8 cellular contexts compared by ENCODE assay signal in genomic region chr3:179347108-179347382, GRCh38. TPM values are rescaled to one million over a fixed set of nuclear protein-coding genes. Genes with fewer than 3 reads are reported as not detected.
DNase-seq lines count a peak whose midpoint lies in the region; ATAC-seq lines count a peak whose summit lies in the region.

No MANE protein-coding gene starts in this region.

- ATAC-seq in aorta (ENCODE audit: low FRiP score) = peak; percentile 4

- no peaks in the 10 kb centered on the region for H3K4me1 ChIP-seq in mesodermal cell (ENCODE audit: control insufficient read depth, insufficient read depth, low read length, poor library complexity, severe bottlenecking)
- no peaks in the 10 kb centered on the region for H3K4me1 ChIP-seq in aorta (ENCODE audit: control insufficient read depth in 1 of 2, insufficient read depth in 2 of 2, low read length in 2 of 2)

- H3K36me3 Mint-ChIP-seq in activated naive CD4-positive, alpha-beta T cell treated with anti-CD3 and anti-CD28 coated beads, Interleukin-2, amount 50 U/mL, for 24 hours = peaks cover 7% of the 10 kb centered on the region

- intact Hi-C loops in aorta (cut with DNase I) = loop anchor here in 1 of 2 donors (5.0 kb wide), 1 partner anchor 215 kb away; the partner anchor contains the start of gene ACTL6A

- peak overlapping the region; percentile 96 for H3K27ac Mint-ChIP-seq in activated naive CD4-positive, alpha-beta T cell treated with anti-CD3 and anti-CD28 coated beads, Interleukin-2, amount 50 U/mL, for 24 hours

- H3K9me3 Mint-ChIP-seq in activated naive CD4-positive, alpha-beta T cell treated with anti-CD3 and anti-CD28 coated beads, Interleukin-2, amount 50 U/mL, for 24 hours = no peaks in the 10 kb centered on the region

- 62 to 65% methylated on average over 4 to 5 of the region's 12 CpGs for WGBS in mesodermal cell (ENCODE audit: insufficient coverage in 2 of 2), 2 experiments
- 2 to 5% methylated on average over 11 to 12 of the region's 12 CpGs for WGBS in aorta, 2 donors

- H3K36me3 ChIP-seq in mesodermal cell (ENCODE audit: control insufficient read depth, insufficient read depth, low read length) (peaks cover 23% of the 10 kb centered on the region), aorta (ENCODE audit: control insufficient read depth in 1 of 2, insufficient read depth in 2 of 2, low read length in 1 of 2) (peaks cover 0 to 6% of the 10 kb centered on the region in 2 donors)

- H3K27ac ChIP-seq in caudate nucleus (ENCODE audit: low read depth, low read length) = peak overlapping the region; percentile 83
- H3K27ac ChIP-seq in mesodermal cell (ENCODE audit: low read depth, low read length, severe bottlenecking) = no peak overlapping the region
- peak overlapping the region; percentile 58 to 72 for H3K27ac ChIP-seq in aorta (ENCODE audit: low read depth in 1 of 2, low read length in 2 of 2)

- no peak for DNase-seq in activated naive CD4-positive, alpha-beta T cell treated with anti-CD3 and anti-CD28 coated beads, Interleukin-2, amount 50 U/mL, for 16 hours
- DNase-seq in caudate nucleus (lab: John Stamatoyannopoulos, UW) (peak in 4 of 61 donors; percentile 17 to 46 (median 36)), aorta (no peak), DMS 273 (lab: John Stamatoyannopoulos, UW; ENCODE audit: unreplicated experiment) (no peak)
- DNase-seq in activated CD4-positive, alpha-beta T cell treated with anti-CD3 and anti-CD28 coated beads, Interleukin-2, amount 50 U/mL, for 4 hours = no peak
- DNase-seq in stimulated activated CD4-positive, alpha-beta T cell treated with anti-CD3 and anti-CD28 coated beads, Interleukin-12 subunit alpha, Interleukin-12 subunit beta, amount 100 ng/mL, for 4 hours = no peak

- H3K27me3 ChIP-seq in aorta (ENCODE audit: control insufficient read depth in 1 of 2, insufficient read depth in 2 of 2, low read length in 1 of 2) = no peaks in the 10 kb centered on the region

- H3K9me3 ChIP-seq in mesodermal cell (ENCODE audit: control insufficient read depth, low read length) = no peaks in the 10 kb centered on the region
- H3K9me3 ChIP-seq in aorta (ENCODE audit: control insufficient read depth, low read length) = no peaks in the 10 kb centered on the region

- H3K4me1 Mint-ChIP-seq in activated naive CD4-positive, alpha-beta T cell treated with anti-CD3 and anti-CD28 coated beads, Interleukin-2, amount 50 U/mL, for 24 hours = peaks cover 32% of the 10 kb centered on the region

- H3K27me3 Mint-ChIP-seq in activated naive CD4-positive, alpha-beta T cell treated with anti-CD3 and anti-CD28 coated beads, Interleukin-2, amount 50 U/mL, for 24 hours = no peaks in the 10 kb centered on the region

- H3K4me3 ChIP-seq in mesodermal cell (ENCODE audit: extremely low read depth, insufficient read depth, low read length, poor library complexity, severe bottlenecking) (peak overlapping the region; percentile 84), aorta (ENCODE audit: low read length in 2 of 2) (peak overlapping the region; percentile 89 to 94)

- peak overlapping the region; percentile 100 for H3K4me3 Mint-ChIP-seq in activated naive CD4-positive, alpha-beta T cell treated with anti-CD3 and anti-CD28 coated beads, Interleukin-2, amount 50 U/mL, for 24 hours

RNA-seq across cellular contexts. Expression of gene MFN1, which starts 0.5 kb away (rescaled TPM):
- polyA plus RNA-seq in mesodermal cell (2013, experiment 1 of 2) = 29.4 TPM
- 35.6 TPM for polyA plus RNA-seq in mesodermal cell (2013, experiment 2 of 2)
- total RNA-seq in aorta = 10 to 100 TPM; 56.1 to 61.3 TPM
- 10 to 100 TPM in 1 of 2 donors, 1 to 10 TPM in 1; 9.9 to 25.3 TPM for polyA plus RNA-seq in aorta

RNA-seq across cellular contexts. Expression of gene ZNF639, which starts 24.2 kb away (rescaled TPM):
- polyA plus RNA-seq in mesodermal cell (2013, experiment 1 of 2) = 40.8 TPM
- 42.3 TPM for polyA plus RNA-seq in mesodermal cell (2013, experiment 2 of 2)
- 10 to 100 TPM; 36.9 to 40.0 TPM for total RNA-seq in aorta
- 10 to 100 TPM; 22.5 to 30.2 TPM for polyA plus RNA-seq in aorta
